ENCODE assay signal across 26 cellular contexts in genomic region chr14:58193542-58193941, GRCh38. TPM values are rescaled to one million over a fixed set of nuclear protein-coding genes. Genes with fewer than 3 reads are reported as not detected.
DNase-seq lines count a peak whose midpoint lies in the region; ATAC-seq and TF ChIP-seq lines count a peak whose summit lies in the region.
"Had no signal": no experiment of that assay in that cellular context is flagged by ENCODE, and none has a peak within 500 bp of the region (broad histone marks: within the 10 kb centered on the region; RNA-seq: fewer than 3 reads in every experiment).

No MANE protein-coding gene starts in this region.

- WGBS in sigmoid colon, 2 donors: 14 to 64% methylated on average over 2 of the region's 2 CpGs

- H3K4me3 ChIP-seq in PC-3 (ENCODE audit: low read length) (no peak overlapping the region), sigmoid colon (no peak overlapping the region)
- H3K4me3 ChIP-seq: body of pancreas, colonic mucosa, heart left ventricle, left lung, suprapubic skin, uterus had no signal

- BruUV-seq in PC-3 (replicated peaks; lab: Mats Ljungman, UMichigan): no TSS peak

- no peaks in the 10 kb centered on the region for H4K20me1 ChIP-seq in PC-3 (ENCODE audit: low read length)

- CTCF ChIA-PET in PC-3 (lab: Charles Lee): interaction anchor here (0.5 kb wide), 1 partner anchor 86 kb away, joined by 3 read pairs; no protein-coding TSS in a partner anchor

- POLR2A ChIA-PET in PC-3 (lab: Charles Lee; ENCODE audit: unreplicated experiment): no interaction called here

- H3K9me3 ChIP-seq in PC-3 (ENCODE audit: low read length) (no peaks in the 10 kb centered on the region), sigmoid colon (no peaks in the 10 kb centered on the region)
- H3K9me3 ChIP-seq: body of pancreas, colonic mucosa, heart left ventricle, left lung, suprapubic skin, uterus had no signal

- peak; percentile 30 for DNase-seq in LoVo (ENCODE audit: low spot score)
- DNase-seq in PC-3: peak; percentile 33
- peak; percentile 29 for DNase-seq in foreskin melanocyte
- DNase-seq in renal cortical epithelial cell (ENCODE audit: low read depth): peak; percentile 82
- no peak for DNase-seq in activated gamma-delta T cell treated with Interleukin-2 at 50 U/mL for 16 hours
- DNase-seq in iPS-NIHi11 (ENCODE audit: low spot score): no peak
- DNase-seq in sigmoid colon: no peak
- DNase-seq: activated CD4-positive, alpha-beta T cell treated with anti-CD3 and anti-CD28 coated beads, Interleukin-2, amount 50 U/mL, for 48 hours; activated CD8-positive, alpha-beta memory T cell treated with anti-CD3 and anti-CD28 coated beads, Interleukin-2, amount 50 U/mL, for 48 hours; activated naive CD8-positive, alpha-beta T cell treated with anti-CD3 and anti-CD28 coated beads for 36 hours; body of pancreas; colonic mucosa; HCEC 1CT; heart left ventricle; left lung; NCI-H1092 treated with DMSO at 0.1 percent for 48 hours; NCI-H2107; NCI-H524; posterior cingulate gyrus; stimulated activated CD4-positive, alpha-beta T cell treated with anti-CD3 and anti-CD28 coated beads, Interleukin-1b, Interleukin-23, amount 100 ng/mL, for 48 hours; uterus had no signal

- H3K36me3 ChIP-seq in PC-3 (ENCODE audit: low read depth, low read length): no peaks in the 10 kb centered on the region
- no peaks in the 10 kb centered on the region for H3K36me3 ChIP-seq in sigmoid colon
- H3K36me3 ChIP-seq: colonic mucosa, heart left ventricle, left lung, suprapubic skin, uterus had no signal

- TF ChIP-seq EP300 in sigmoid colon (IDR thresholded peaks at IDR 0.05): no peak

- no peaks in the 10 kb centered on the region for H3K9me2 ChIP-seq in PC-3 (replicated peaks; ENCODE audit: low read length)

- H3K4me1 ChIP-seq in PC-3 (ENCODE audit: insufficient read depth, low read length) (no peaks in the 10 kb centered on the region), sigmoid colon (no peaks in the 10 kb centered on the region)
- H3K4me1 ChIP-seq: body of pancreas, colonic mucosa, left lung, suprapubic skin, uterus had no signal

- H3K27ac ChIP-seq in PC-3 (ENCODE audit: low read length) (no peak overlapping the region), sigmoid colon (no peak overlapping the region)
- H3K27ac ChIP-seq: body of pancreas, colonic mucosa, heart left ventricle, left lung, suprapubic skin had no signal

- H3K4me2 ChIP-seq in PC-3 (ENCODE audit: low read length): no peak overlapping the region

- TF ChIP-seq POLR2A in sigmoid colon (IDR thresholded peaks at IDR 0.05): no peak

- TF ChIP-seq CTCF in PC-3 (conservative IDR thresholded peaks at IDR 0.05; ENCODE audit: low read depth, low read length) (no peak), sigmoid colon (IDR thresholded peaks at IDR 0.05) (no peak)

- intact Hi-C loops in PC-3 (cut with micrococcal nuclease): no loop called here
- intact Hi-C loops in sigmoid colon (cut with DNase I): no loop called here

- no peak overlapping the region for H3K9ac ChIP-seq in PC-3 (ENCODE audit: low read length)

- ATAC-seq in PC-3: 0 out of 2 replicates have a peak, but pooled peaks have one; percentile 18
- no peak for ATAC-seq in HG03342 (IDR thresholded peaks at IDR 0.05; ENCODE audit: unreplicated experiment)
- ATAC-seq: body of pancreas; left lung; SK-N-SH treated with all-trans-retinoic acid at 6 μM for 48 hours; stimulated activated memory B cell treated with anti-CD40 and anti-IgM and Interleukin-4, amounts not matched to agents 10 μg/mL and 1 μg/mL and 100 μg/mL, for 72 hours; WTC11 had no signal

- no peak overlapping the region for H2AFZ ChIP-seq in PC-3 (ENCODE audit: low read length)

- no peaks in the 10 kb centered on the region for H3K79me2 ChIP-seq in PC-3 (ENCODE audit: low read length)

- no peaks in the 10 kb centered on the region for H3F3A ChIP-seq in PC-3 (ENCODE audit: low read length, unreplicated experiment)

- H3K27me3 ChIP-seq in PC-3 (ENCODE audit: low read length) (peaks cover 28% of the 10 kb centered on the region; the same call in 1 of the 2 replicates), sigmoid colon (no peaks in the 10 kb centered on the region)
- H3K27me3 ChIP-seq: body of pancreas, colonic mucosa, heart left ventricle, left lung, suprapubic skin, uterus had no signal

RNA-seq across cellular contexts. Expression of gene ACTR10, which starts 6.4 kb away (rescaled TPM):
- 118 and 126 TPM in 2 replicates for total RNA-seq in PC-3 (2014; rRNA removed)
- total RNA-seq in renal cortical epithelial cell: 74.3 and 85.4 TPM in 2 replicates
- 10 to 100 TPM; 67.1 to 77.3 (median 69.3) TPM for total RNA-seq in sigmoid colon
- polyA plus RNA-seq in sigmoid colon: 10 to 100 TPM; 56.4 to 78.1 (median 60.7) TPM

RNA-seq across cellular contexts. Expression of gene ARMH4, which starts 41.5 kb away (rescaled TPM):
- total RNA-seq in PC-3 (2014; rRNA removed): 2.6 and 3.3 TPM in 2 replicates
- total RNA-seq in renal cortical epithelial cell: 8.0 and 16.2 TPM in 2 replicates
- total RNA-seq in sigmoid colon: 1 to 10 TPM; 1.2 to 6.6 (median 3.7) TPM
- polyA plus RNA-seq in sigmoid colon: under 1 TPM in 2 of 3 donors, not detected in 1; 0.60 to 0.98 TPM
- total RNA-seq: activated naive CD8-positive, alpha-beta T cell treated with anti-CD3 and anti-CD28 coated beads for 36 hours had no signal

RNA-seq across cellular contexts. Expression of gene PSMA3, which starts 51.1 kb away (rescaled TPM):
- total RNA-seq in PC-3 (2014; rRNA removed) (669 and 700 TPM in 2 replicates), renal cortical epithelial cell (136 and 142 TPM in 2 replicates), sigmoid colon (100 to 1,000 TPM in 3 of 4 donors, 10 to 100 TPM in 1; 69.5 to 112 (median 107) TPM)
- polyA plus RNA-seq in sigmoid colon: 100 to 1,000 TPM; 113 to 217 (median 161) TPM

Comparison
In these comparisons a context has a peak if more than half of its experiments do, and no peak if none do; other contexts are left out.
1. DNase-seq: peak in LoVo (single experiment), PC-3 (single experiment), foreskin melanocyte (single experiment) and renal cortical epithelial cell (single experiment); none in activated gamma-delta T cell treated with Interleukin-2 at 50 U/mL for 16 hours (single experiment), iPS-NIHi11 (single experiment) and sigmoid colon (single experiment).